1 cellular context compared by ENCODE assay signal in the genomic region with DNA sequence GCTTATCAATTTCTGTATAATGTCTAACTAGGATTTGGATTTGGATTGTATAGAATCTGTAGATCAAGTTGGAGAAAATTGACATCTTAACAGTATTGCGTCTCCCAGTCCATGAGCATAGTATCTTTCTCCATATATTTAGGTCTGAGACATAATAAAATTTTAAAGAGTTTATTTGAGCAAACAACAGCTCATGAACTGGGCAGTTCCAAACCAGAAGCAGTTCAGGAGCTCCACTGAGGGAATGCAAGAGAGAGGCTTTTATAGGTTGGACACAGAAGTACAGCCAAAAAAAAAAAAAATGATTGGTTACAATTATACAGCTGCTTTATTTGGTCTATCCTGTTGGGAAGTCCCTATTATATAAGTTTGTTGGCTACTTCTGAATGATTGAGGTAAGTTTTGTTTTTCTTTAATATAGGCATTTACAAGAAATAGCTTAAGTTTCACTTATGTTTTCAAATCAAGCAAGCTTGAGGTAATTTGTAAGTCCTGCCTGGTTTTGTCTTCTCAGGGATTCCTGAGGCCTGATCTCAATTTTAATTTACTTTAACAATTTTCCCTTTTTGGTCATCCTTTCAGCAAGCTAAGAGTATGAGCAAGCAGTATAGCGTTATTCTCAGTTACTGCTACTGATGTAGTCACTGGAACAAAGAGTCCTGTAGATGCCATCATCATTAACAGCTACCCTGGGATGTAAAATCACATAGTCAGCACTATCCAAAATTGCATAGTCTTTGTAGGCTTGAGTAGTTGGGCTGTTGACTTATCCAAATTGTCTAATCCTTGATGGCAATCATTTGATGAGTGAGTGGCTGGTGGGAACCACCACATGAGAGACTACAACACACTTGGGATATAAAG.
A peak's percentile ranks its signal among the peaks of the same experiment; 100 is the strongest.
TF ChIP-seq lines count a peak whose summit lies in the region.

No MANE protein-coding gene starts in this region.

TF ChIP-seq in IMR-90, 13 proteins besides CTCF, POLR2A, EP300 and RAD21:
- TF ChIP-seq NFE2L2 (IDR thresholded peaks at IDR 0.05; ENCODE audit: low read depth, low read length) (no peak), MAFK (IDR thresholded peaks at IDR 0.05; ENCODE audit: low read depth, low read length) (peak; percentile 90)
